23 cellular contexts compared by ENCODE assay signal in the genomic region with DNA sequence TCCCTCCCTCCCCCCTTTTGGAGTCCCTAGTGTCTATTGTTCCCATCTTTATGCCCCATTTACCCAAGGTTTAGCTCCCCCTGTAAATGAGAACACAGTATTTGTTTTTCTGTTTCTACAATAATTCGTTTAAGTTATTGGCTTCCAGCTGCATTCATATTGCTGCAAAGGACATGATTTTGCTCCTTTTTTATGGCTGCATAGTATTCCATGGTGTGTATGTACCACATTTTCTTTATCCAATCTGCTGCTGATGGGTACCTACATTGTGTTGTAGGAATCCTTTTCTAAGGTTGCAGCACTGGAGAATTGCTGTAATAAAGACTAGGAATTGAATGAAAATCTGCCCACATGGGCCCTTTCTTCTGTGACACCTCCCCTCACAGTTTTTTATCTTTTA. TPM values are rescaled to one million over a fixed set of nuclear protein-coding genes. Genes with fewer than 3 reads are reported as not detected.
DNase-seq lines count a peak whose midpoint lies in the region; ATAC-seq, FAIRE-seq and TF ChIP-seq lines count a peak whose summit lies in the region.
"Had no signal": no experiment of that assay in that cellular context is flagged by ENCODE, and none has a peak within 500 bp of the region (broad histone marks: within the 10 kb centered on the region; RNA-seq: fewer than 3 reads in every experiment).

No MANE protein-coding gene starts in this region.

- no peak for TF ChIP-seq EP300 in SK-N-SH (IDR thresholded peaks at IDR 0.05; ENCODE audit: borderline replicate concordance in 1 of 2, low read depth in 1 of 2, low read length in 1 of 2)
- TF ChIP-seq EP300 in K562 (IDR thresholded peaks at IDR 0.05; ENCODE audit: low read length), result no peak

- H3K4me3 ChIP-seq in SK-N-SH (ENCODE audit: low read depth in 2 of 2, low read length in 1 of 2), result no peak overlapping the region
- no peak overlapping the region for H3K4me3 ChIP-seq in K562
- H3K4me3 ChIP-seq in foreskin fibroblast (ENCODE audit: low read depth in 1 of 2, low read length in 2 of 2), result no peak overlapping the region
- H3K4me3 ChIP-seq: A549; BLaER1 treated with 17β-estradiol and CSF1 and Interleukin-3, amounts not matched to agents 10 nM and 100 nM had no signal

- no peaks in the 10 kb centered on the region for H3K27me3 ChIP-seq in SK-N-SH (ENCODE audit: insufficient read depth)
- no peaks in the 10 kb centered on the region for H3K27me3 ChIP-seq in K562 (ENCODE audit: control insufficient read depth in 2 of 2, insufficient read depth in 2 of 2, low read length in 2 of 2)
- H3K27me3 ChIP-seq: BLaER1 treated with 17β-estradiol and CSF1 and Interleukin-3, amounts not matched to agents 10 nM and 100 nM had no signal

- CTCF ChIA-PET in SK-N-SH (lab: Yijun Ruan, JAX) (interaction anchor here (2.0 kb wide), 1 partner anchor 17 kb away, joined by 6 read pairs; no protein-coding TSS in a partner anchor), K562 (lab: Yijun Ruan, JAX; ENCODE audit: low intra/inter-chr PET ratio) (no interaction called here)

- no peaks in the 10 kb centered on the region for H3F3A ChIP-seq in SK-N-SH (replicated peaks; ENCODE audit: insufficient read depth)

- H3K4me2 ChIP-seq in SK-N-SH, result no peak overlapping the region
- no peak overlapping the region for H3K4me2 ChIP-seq in K562 (ENCODE audit: insufficient read depth, low read length)
- H3K4me2 ChIP-seq: A549; BLaER1 treated with 17β-estradiol and CSF1 and Interleukin-3, amounts not matched to agents 10 nM and 100 nM had no signal

- H3K36me3 ChIP-seq in SK-N-SH (replicated peaks in 1 of 2; ENCODE audit: control insufficient read depth in 1 of 2, insufficient read depth in 2 of 2, low read length in 1 of 2) (peaks cover 47 to 73% of the 10 kb centered on the region in 2 experiments), K562 (ENCODE audit: control insufficient read depth, insufficient read depth, low read length) (peaks cover 43% of the 10 kb centered on the region; the same call in 2 of the 3 replicates)

- H2AFZ ChIP-seq in SK-N-SH (ENCODE audit: low read depth) (no peak overlapping the region), K562 (ENCODE audit: low read depth, low read length) (no peak overlapping the region)

- POLR2A ChIA-PET in SK-N-SH (lab: Yijun Ruan, JAX), result no interaction called here
- POLR2A ChIA-PET in K562 (lab: Yijun Ruan, JAX), result interaction anchor here (0.5 kb wide), 1 partner anchor 1512 kb away, joined by 3 read pairs; no protein-coding TSS in a partner anchor

- H3K79me2 ChIP-seq in SK-N-SH (ENCODE audit: insufficient read depth), result peaks cover 100% of the 10 kb centered on the region
- H3K79me2 ChIP-seq in K562 (ENCODE audit: control insufficient read depth, insufficient read depth, low read length), result peaks cover 6% of the 10 kb centered on the region; the same call in 2 of the 3 replicates

- H3K4me1 ChIP-seq in SK-N-SH (ENCODE audit: control insufficient read depth in 1 of 2, insufficient read depth in 2 of 2, low read depth in 1 of 2, low read length in 1 of 2), result peaks cover 2 to 9% of the 10 kb centered on the region in 2 experiments; a peak in 3 of 4 replicates
- H3K4me1 ChIP-seq in K562 (replicated peaks in 1 of 2; ENCODE audit: control insufficient read depth in 2 of 2, insufficient read depth in 2 of 2, low read length in 2 of 2), result 0 out of 5 replicates have a peak, but pooled peaks cover 0 to 4% of the 10 kb centered on the region in 2 experiments
- H3K4me1 ChIP-seq: Caco-2 had no signal

- in situ Hi-C loops in K562 (cut with MboI), result no loop called here

- ATAC-seq in SK-N-SH treated with all-trans-retinoic acid at 6 μM for 48 hours, result no peak
- no peak for ATAC-seq in K562
- ATAC-seq: A549; CD8-positive, alpha-beta T cell had no signal

- no peak overlapping the region for H3K9ac ChIP-seq in SK-N-SH
- no peak overlapping the region for H3K9ac ChIP-seq in K562 (ENCODE audit: insufficient read depth in 1 of 2, low read depth in 2 of 2, low read length in 2 of 2)
- H3K9ac ChIP-seq: BLaER1 treated with 17β-estradiol and CSF1 and Interleukin-3, amounts not matched to agents 10 nM and 100 nM had no signal

- no peaks in the 10 kb centered on the region for H3K9me1 ChIP-seq in K562 (ENCODE audit: control insufficient read depth, insufficient read depth, low read length)

- TF ChIP-seq POLR2A in K562 (conservative IDR thresholded peaks at IDR 0.05), result no peak

- no peak overlapping the region for H3K27ac ChIP-seq in SK-N-SH (ENCODE audit: low read depth in 2 of 2, low read length in 1 of 2)
- H3K27ac ChIP-seq in K562 (ENCODE audit: extremely low read depth, low read depth, low read length), result no peak overlapping the region
- H3K27ac ChIP-seq: 22Rv1; A549; BLaER1 treated with 17β-estradiol and CSF1 and Interleukin-3, amounts not matched to agents 10 nM and 100 nM; C4-2B had no signal

- H3K9me3 ChIP-seq in SK-N-SH (no peaks in the 10 kb centered on the region), K562 (replicated peaks; ENCODE audit: control insufficient read depth, insufficient read depth, low read depth, low read length) (peaks cover 14% of the 10 kb centered on the region)
- H3K9me3 ChIP-seq: Caco-2 had no signal

- H4K20me1 ChIP-seq in SK-N-SH (ENCODE audit: insufficient read depth) (peaks cover 19% of the 10 kb centered on the region; the same call in 1 of the 2 replicates), K562 (replicated peaks; ENCODE audit: control insufficient read depth, insufficient read depth, low read length) (no peaks in the 10 kb centered on the region)

- TF ChIP-seq RAD21 in SK-N-SH (IDR thresholded peaks at IDR 0.05; ENCODE audit: low read length), result no peak
- no peak for TF ChIP-seq RAD21 in K562 (CRISPR knock-in tag; conservative IDR thresholded peaks at IDR 0.05 in 1 of 2, IDR thresholded peaks at IDR 0.05 in 1 of 2)

- DNase-seq in SK-N-SH (no peak), K562 (ENCODE audit: extremely low read depth in 1 of 4, low spot score in 3 of 4) (no peak), foreskin fibroblast (no peak), mucosa of gallbladder (ENCODE audit: low spot score) (no peak)
- DNase-seq: AML-193; Caco-2; Calu3; CD4-positive, alpha-beta T cell; CD8-positive, alpha-beta T cell; DMS79 treated with DMSO at 0.1 percent for 48 hours; GF-D8 had no signal

- no peaks in the 10 kb centered on the region for H3K9me2 ChIP-seq in SK-N-SH

- TF ChIP-seq CTCF in SK-N-SH (IDR thresholded peaks at IDR 0.05) (no peak), K562 (IDR thresholded peaks at IDR 0.05 in 2 of 3, conservative IDR thresholded peaks at IDR 0.05 in 1 of 3; ENCODE audit: insufficient read depth in 2 of 3, low read depth in 1 of 3, low read length in 3 of 3) (no peak), foreskin fibroblast (IDR thresholded peaks at IDR 0.05; ENCODE audit: low read depth, low read length) (no peak)

- no peak for FAIRE-seq in K562 (lab: Jason Lieb, UNC)
- FAIRE-seq: A549, D721Med, G401.6, GM12891, GM19239 had no signal

- BruUV-seq in K562 (replicated peaks; lab: Mats Ljungman, UMichigan), result no TSS peak

- intact Hi-C loops in K562 (cut with micrococcal nuclease), result no loop called here

- 79% methylated on average over 1 of the region's 1 CpG for WGBS in SK-N-SH (ENCODE audit: low lambda C conversion rate)
- 17% methylated on average over 1 of the region's 1 CpG for WGBS in K562 (ENCODE audit: insufficient coverage, low coverage, missing lambda C conversion rate)

RNA-seq across cellular contexts. Expression of gene SLC25A24, which starts 6.8 kb away (rescaled TPM):
- polyA plus RNA-seq in SK-N-SH (2012; rRNA removed) (11.3 and 14.9 TPM in 2 replicates), K562 (2011; rRNA removed) (25.1 and 34.9 TPM in 2 replicates), K562 (2014; fragmentation: Illumina TruSeq; extraction: Trizol) (22.5 and 29.3 TPM in 2 replicates), K562 (2014; fragmentation: Nextera tagmentation; extraction: Ambion mirVana) (1 to 10 TPM; 6.9 to 8.3 TPM), K562 (2014; rRNA removed) (15.7 and 19.9 TPM in 2 replicates)
- polyA plus RNA-seq in SK-N-SH (2012; cell fraction: cytosol; rRNA removed), result 18.0 and 21.1 TPM in 2 replicates
- 5.6 and 11.6 TPM in 2 replicates for polyA plus RNA-seq in SK-N-SH (2012; cell fraction: nucleus; rRNA removed)
- 11.3 and 24.2 TPM in 2 replicates for total RNA-seq in K562 (2011; cell fraction: chromatin; rRNA removed; ENCODE audit: low replicate concordance)
- 10.4 and 10.5 TPM in 2 replicates for total RNA-seq in K562 (2011; cell fraction: nucleolus; rRNA removed)
- 20.5 and 30.4 TPM in 2 replicates for total RNA-seq in K562 (2011; cell fraction: nucleoplasm; rRNA removed)
- total RNA-seq in K562 (2014; rRNA removed) (19.8 and 20.0 TPM in 2 replicates), K562 (2014; rRNA removed; fragmentation: Illumina TruSeq; extraction: Trizol) (34.5 and 39.7 TPM in 2 replicates), K562 (2015; rRNA removed; fragmentation: Illumina TruSeq; extraction: Trizol) (27.9 and 30.7 TPM in 2 replicates), K562 (2021) (25.4 and 25.8 TPM in 2 replicates), mucosa of gallbladder (33.5 TPM)
- 6.8 and 16.0 TPM in 2 replicates for polyA plus RNA-seq in K562 (2011; cell fraction: cytosol; rRNA removed)
- polyA plus RNA-seq in K562 (2011; cell fraction: nucleus; rRNA removed), result 6.1 and 9.2 TPM in 2 replicates
- polyA plus RNA-seq in K562 (2012), result 18.3 and 24.9 TPM in 2 replicates
- 38.2 and 46.0 TPM in 2 replicates for polyA minus RNA-seq in K562 (2011; rRNA and poly(A)+ RNA removed)
- 13.7 and 15.7 TPM in 2 replicates for polyA minus RNA-seq in K562 (2011; cell fraction: cytosol; rRNA and poly(A)+ RNA removed)
- 14.4 and 23.8 TPM in 2 replicates for polyA minus RNA-seq in K562 (2011; cell fraction: nucleus; rRNA and poly(A)+ RNA removed)

RNA-seq across cellular contexts. Expression of gene NBPF4, which starts 50.5 kb away (rescaled TPM):
- polyA plus RNA-seq in SK-N-SH (2012; rRNA removed) (not detected in 2 replicates), K562 (2011; rRNA removed) (4.6 and 7.6 TPM in 2 replicates), K562 (2014; fragmentation: Illumina TruSeq; extraction: Trizol) (9.8 and 10.4 TPM in 2 replicates), K562 (2014; fragmentation: Nextera tagmentation; extraction: Ambion mirVana) (1 to 10 TPM; 3.9 to 4.2 TPM), K562 (2014; rRNA removed) (5.9 and 7.1 TPM in 2 replicates)
- not detected in 2 replicates for polyA plus RNA-seq in SK-N-SH (2012; cell fraction: cytosol; rRNA removed)
- polyA plus RNA-seq in SK-N-SH (2012; cell fraction: nucleus; rRNA removed), result not detected in 2 replicates
- total RNA-seq in K562 (2011; cell fraction: chromatin; rRNA removed; ENCODE audit: low replicate concordance), result 11.5 and 13.7 TPM in 2 replicates
- 4.3 and 4.6 TPM in 2 replicates for total RNA-seq in K562 (2011; cell fraction: nucleolus; rRNA removed)
- 6.1 and 7.0 TPM in 2 replicates for total RNA-seq in K562 (2011; cell fraction: nucleoplasm; rRNA removed)
- total RNA-seq in K562 (2014; rRNA removed) (3.6 and 5.8 TPM in 2 replicates), K562 (2014; rRNA removed; fragmentation: Illumina TruSeq; extraction: Trizol) (5.6 and 5.9 TPM in 2 replicates), K562 (2015; rRNA removed; fragmentation: Illumina TruSeq; extraction: Trizol) (6.0 and 6.1 TPM in 2 replicates), K562 (2021) (5.3 and 6.6 TPM in 2 replicates), mucosa of gallbladder (not detected)
- polyA plus RNA-seq in K562 (2011; cell fraction: cytosol; rRNA removed), result 2.7 and 4.8 TPM in 2 replicates
- polyA plus RNA-seq in K562 (2011; cell fraction: nucleus; rRNA removed), result 22.4 and 27.0 TPM in 2 replicates
- 6.5 and 8.6 TPM in 2 replicates for polyA plus RNA-seq in K562 (2012)
- polyA minus RNA-seq in K562 (2011; rRNA and poly(A)+ RNA removed), result 4.9 and 5.5 TPM in 2 replicates
- polyA minus RNA-seq in K562 (2011; cell fraction: cytosol; rRNA and poly(A)+ RNA removed), result 0.82 and 1.9 TPM in 2 replicates
- 4.2 and 7.2 TPM in 2 replicates for polyA minus RNA-seq in K562 (2011; cell fraction: nucleus; rRNA and poly(A)+ RNA removed)
- total RNA-seq: A172; B cell; Calu3; CD8-positive, alpha-beta T cell had no signal
- polyA plus RNA-seq: BJ had no signal
